Comparison of ENCODE assay signal across 1 cellular context in genomic region chr20:35314460-35315198, GRCh38.
TF ChIP-seq lines count a peak whose summit lies in the region.

No MANE protein-coding gene starts in this region.

TF ChIP-seq in HCT116, 20 proteins besides CTCF, POLR2A, EP300 and RAD21 (continued from another document):
- TF ChIP-seq, protein P1, sequence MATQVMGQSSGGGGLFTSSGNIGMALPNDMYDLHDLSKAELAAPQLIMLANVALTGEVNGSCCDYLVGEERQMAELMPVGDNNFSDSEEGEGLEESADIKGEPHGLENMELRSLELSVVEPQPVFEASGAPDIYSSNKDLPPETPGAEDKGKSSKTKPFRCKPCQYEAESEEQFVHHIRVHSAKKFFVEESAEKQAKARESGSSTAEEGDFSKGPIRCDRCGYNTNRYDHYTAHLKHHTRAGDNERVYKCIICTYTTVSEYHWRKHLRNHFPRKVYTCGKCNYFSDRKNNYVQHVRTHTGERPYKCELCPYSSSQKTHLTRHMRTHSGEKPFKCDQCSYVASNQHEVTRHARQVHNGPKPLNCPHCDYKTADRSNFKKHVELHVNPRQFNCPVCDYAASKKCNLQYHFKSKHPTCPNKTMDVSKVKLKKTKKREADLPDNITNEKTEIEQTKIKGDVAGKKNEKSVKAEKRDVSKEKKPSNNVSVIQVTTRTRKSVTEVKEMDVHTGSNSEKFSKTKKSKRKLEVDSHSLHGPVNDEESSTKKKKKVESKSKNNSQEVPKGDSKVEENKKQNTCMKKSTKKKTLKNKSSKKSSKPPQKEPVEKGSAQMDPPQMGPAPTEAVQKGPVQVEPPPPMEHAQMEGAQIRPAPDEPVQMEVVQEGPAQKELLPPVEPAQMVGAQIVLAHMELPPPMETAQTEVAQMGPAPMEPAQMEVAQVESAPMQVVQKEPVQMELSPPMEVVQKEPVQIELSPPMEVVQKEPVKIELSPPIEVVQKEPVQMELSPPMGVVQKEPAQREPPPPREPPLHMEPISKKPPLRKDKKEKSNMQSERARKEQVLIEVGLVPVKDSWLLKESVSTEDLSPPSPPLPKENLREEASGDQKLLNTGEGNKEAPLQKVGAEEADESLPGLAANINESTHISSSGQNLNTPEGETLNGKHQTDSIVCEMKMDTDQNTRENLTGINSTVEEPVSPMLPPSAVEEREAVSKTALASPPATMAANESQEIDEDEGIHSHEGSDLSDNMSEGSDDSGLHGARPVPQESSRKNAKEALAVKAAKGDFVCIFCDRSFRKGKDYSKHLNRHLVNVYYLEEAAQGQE (IDR thresholded peaks at IDR 0.05; ENCODE audit: low read depth): no peak
- TF ChIP-seq ZNF274 (IDR thresholded peaks at IDR 0.05; ENCODE audit: low read depth, low read length) (no peak), JUND (IDR thresholded peaks at IDR 0.05) (no peak)
TF ChIP-seq in HCT116: peak in this region for 0.
